In genomic region chr7:40134428-40135423, GRCh38 we compare ENCODE assay signal across 8 cellular contexts. TPM values are rescaled to one million over a fixed set of nuclear protein-coding genes. Genes with fewer than 3 reads are reported as not detected.
DNase-seq lines count a peak whose midpoint lies in the region; ATAC-seq and TF ChIP-seq lines count a peak whose summit lies in the region.

MPLKIP (minus strand) TSS chr7:40134622; CDS start chr7:40134567, 55 bp downstream.
SUGCT (plus strand) TSS chr7:40135005.

- peak; percentile 98 for ATAC-seq in omental fat pad (ENCODE audit: low FRiP score)

- intact Hi-C loops in testis (cut with DNase I; ENCODE audit: low total_unique reads): no loop called here

- 0 to 1% methylated on average over 14 to 59 of the region's 90 CpGs for WGBS in testis, 2 donors

- peak within 1 kb of the TSS; percentile 97 to 99 for H3K4me3 ChIP-seq in testis

- peaks cover 9% of the 10 kb centered on the region for H3K36me3 Mint-ChIP-seq in HFFc6 (ENCODE audit: low read depth)
- peaks cover 8% of the 10 kb centered on the region for H3K36me3 Mint-ChIP-seq in activated naive CD4-positive, alpha-beta T cell treated with anti-CD3 and anti-CD28 coated beads, Interleukin-2, amount 50 U/mL, for 24 hours

- peaks cover 10% of the 10 kb centered on the region for H3K4me1 ChIP-seq in testis

- H3K27me3 Mint-ChIP-seq in HFFc6 (ENCODE audit: insufficient read depth): no peaks in the 10 kb centered on the region
- peaks cover 1% of the 10 kb centered on the region for H3K27me3 Mint-ChIP-seq in activated naive CD4-positive, alpha-beta T cell treated with anti-CD3 and anti-CD28 coated beads, Interleukin-2, amount 50 U/mL, for 24 hours

- H3K4me1 Mint-ChIP-seq in HFFc6 (ENCODE audit: low read depth): peaks cover 16% of the 10 kb centered on the region
- peaks cover 29% of the 10 kb centered on the region for H3K4me1 Mint-ChIP-seq in activated naive CD4-positive, alpha-beta T cell treated with anti-CD3 and anti-CD28 coated beads, Interleukin-2, amount 50 U/mL, for 24 hours

- no peaks in the 10 kb centered on the region for H3K9me3 Mint-ChIP-seq in HFFc6
- no peaks in the 10 kb centered on the region for H3K9me3 Mint-ChIP-seq in activated naive CD4-positive, alpha-beta T cell treated with anti-CD3 and anti-CD28 coated beads, Interleukin-2, amount 50 U/mL, for 24 hours

- TF ChIP-seq POLR2A in testis (IDR thresholded peaks at IDR 0.05): no peak

- peak within 1 kb of the TSS; percentile 93 to 94 for H3K27ac ChIP-seq in testis

- TF ChIP-seq CTCF in GM10266 (IDR thresholded peaks at IDR 0.05; ENCODE audit: control insufficient read depth, insufficient read depth, low read depth, missing control alignments) (peak; percentile 98), HFFc6 (IDR thresholded peaks at IDR 0.05) (peak; percentile 100), omental fat pad (IDR thresholded peaks at IDR 0.05) (peak in 2 of 3 donors; percentile 81 to 93), testis (IDR thresholded peaks at IDR 0.05) (peak; percentile 86 to 98 (median 96))

- H3K4me3 Mint-ChIP-seq in HFFc6: peak within 1 kb of the TSS; percentile 98
- peak within 1 kb of the TSS; percentile 93 for H3K4me3 Mint-ChIP-seq in activated naive CD4-positive, alpha-beta T cell treated with anti-CD3 and anti-CD28 coated beads, Interleukin-2, amount 50 U/mL, for 24 hours

- H3K9me3 ChIP-seq in testis: no peaks in the 10 kb centered on the region

- peak within 1 kb of the TSS; percentile 98 for H3K27ac Mint-ChIP-seq in HFFc6
- peak within 1 kb of the TSS; percentile 98 for H3K27ac Mint-ChIP-seq in activated naive CD4-positive, alpha-beta T cell treated with anti-CD3 and anti-CD28 coated beads, Interleukin-2, amount 50 U/mL, for 24 hours

- DNase-seq in GM10266 (ENCODE audit: extremely low spot score): peak; percentile 92
- peak; percentile 70 for DNase-seq in HFFc6
- DNase-seq in MV-4-11 (lab: John Stamatoyannopoulos, UW): peak; percentile 81
- peak; percentile 91 for DNase-seq in SK-N-DZ (ENCODE audit: low spot score)
- peak; percentile 86 for DNase-seq in glomerular visceral epithelial cell (ENCODE audit: extremely low spot score)
- peak; percentile 58 for DNase-seq in omental fat pad (ENCODE audit: low spot score)
- DNase-seq in testis: peak; percentile 88

- no peaks in the 10 kb centered on the region for H3K27me3 ChIP-seq in testis

- H3K36me3 ChIP-seq in testis (ENCODE audit: low read depth, missing control alignments): no peaks in the 10 kb centered on the region

RNA-seq across cellular contexts. Expression of gene MPLKIP, which starts in this region (rescaled TPM):
- 10 to 100 TPM; 35.9 to 39.6 (median 39.0) TPM for total RNA-seq in HFFc6 (2021; fragmentation: NEBNext Ultra II Directional; extraction: Animal tissue kit (Norgen Biotek cat#: 25700))
- 54.2 and 64.4 TPM in 2 replicates for polyA plus RNA-seq in SK-N-DZ (2014; cell fraction: cytosol; rRNA removed)
- polyA plus RNA-seq in SK-N-DZ (2014; cell fraction: nucleus; rRNA removed): 63.9 and 75.8 TPM in 2 replicates
- 10 to 100 TPM; 22.2 to 36.1 (median 32.6) TPM for total RNA-seq in omental fat pad
- total RNA-seq in testis: 10 to 100 TPM; 47.7 to 61.3 TPM
- polyA plus RNA-seq in testis (ENCODE audit: insufficient read depth, low read depth, low replicate concordance): 29.6 TPM

RNA-seq across cellular contexts. Expression of gene SUGCT, which starts in this region (rescaled TPM):
- total RNA-seq in HFFc6 (2021; fragmentation: NEBNext Ultra II Directional; extraction: Animal tissue kit (Norgen Biotek cat#: 25700)): 10 to 100 TPM; 12.9 to 20.1 (median 17.1) TPM
- 5.0 and 23.7 TPM in 2 replicates for polyA plus RNA-seq in SK-N-DZ (2014; cell fraction: cytosol; rRNA removed)
- 3.6 and 3.7 TPM in 2 replicates for polyA plus RNA-seq in SK-N-DZ (2014; cell fraction: nucleus; rRNA removed)
- total RNA-seq in omental fat pad (1 to 10 TPM; 1.1 to 3.6 (median 2.6) TPM), testis (1 to 10 TPM; 7.1 to 9.8 TPM)
- polyA plus RNA-seq in testis (ENCODE audit: insufficient read depth, low read depth, low replicate concordance): 8.1 TPM

Comparison
In these comparisons a context has a peak if more than half of its experiments do, and no peak if none do; other contexts are left out.
1. Peak in every context shown above with its lines: DNase-seq, ATAC-seq, H3K4me3 ChIP-seq and H3K27ac ChIP-seq.